16 cellular contexts compared by ENCODE assay signal in the genomic region with DNA sequence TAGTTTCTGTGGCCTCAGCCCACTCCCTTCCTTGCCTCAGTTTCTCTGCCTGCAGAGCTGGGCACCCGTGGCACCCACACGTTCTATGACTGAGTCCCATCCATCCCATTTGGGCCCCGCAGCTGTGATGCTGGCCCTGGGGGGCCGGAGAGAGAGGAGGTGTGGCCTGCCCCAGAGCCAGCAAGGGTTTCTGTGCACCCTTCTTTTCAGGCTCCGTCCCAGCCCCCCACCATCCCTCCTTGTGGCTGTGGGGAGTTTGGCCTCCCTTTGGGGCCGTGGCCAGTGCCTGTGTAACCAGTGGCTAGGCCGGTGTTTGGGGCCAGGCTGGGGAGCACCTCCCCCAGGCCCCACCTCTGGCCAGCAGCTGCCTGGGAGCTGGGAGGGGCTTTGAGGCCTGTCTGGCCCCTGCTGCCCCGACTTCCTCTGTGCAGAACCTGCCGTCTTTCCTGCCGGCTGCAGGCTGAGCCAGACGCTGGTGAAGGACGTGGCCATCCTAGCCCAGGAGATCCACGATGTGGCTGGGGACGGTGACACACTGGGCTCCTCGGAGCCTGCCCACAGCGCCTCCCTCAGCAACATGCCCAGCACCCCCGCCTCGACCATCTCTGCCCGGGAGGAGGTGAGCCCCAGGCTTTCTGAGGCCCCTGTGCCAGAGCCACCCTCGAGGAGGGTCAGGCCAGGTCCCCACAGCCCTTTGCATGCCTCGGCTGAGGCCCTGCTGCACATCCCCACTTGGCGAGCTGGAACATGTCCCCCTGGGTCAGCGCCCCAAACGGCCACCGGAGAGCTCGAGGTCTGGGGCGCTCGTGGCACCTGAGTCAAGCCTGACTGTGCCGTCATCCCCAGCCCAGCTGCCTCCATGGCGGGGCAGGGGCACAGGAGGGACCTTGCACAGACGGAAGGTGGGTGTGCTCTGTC. TPM values are rescaled to one million over a fixed set of nuclear protein-coding genes. Genes with fewer than 3 reads are reported as not detected.
DNase-seq lines count a peak whose midpoint lies in the region; ATAC-seq and TF ChIP-seq lines count a peak whose summit lies in the region.
"Had no signal": no experiment of that assay in that cellular context is flagged by ENCODE, and none has a peak within 500 bp of the region (broad histone marks: within the 10 kb centered on the region; RNA-seq: fewer than 3 reads in every experiment).

No MANE protein-coding gene starts in this region.

- no peak for ATAC-seq in activated CD4-positive, alpha-beta T cell treated with anti-CD3 and anti-CD28 coated beads for 36 hours
- no peak for ATAC-seq in HG02970 (IDR thresholded peaks at IDR 0.05; ENCODE audit: low FRiP score, unreplicated experiment)
- ATAC-seq: esophagus mucosa; stimulated activated memory B cell treated with anti-CD40 and anti-IgM and Interleukin-4, amounts not matched to agents 10 μg/mL and 1 μg/mL and 100 μg/mL, for 72 hours had no signal

- POLR2A ChIA-PET in activated CD4-positive, alpha-beta T cell treated with anti-CD3 and anti-CD28 coated beads for 36 hours (lab: Charles Lee): no interaction called here

- TF ChIP-seq CTCF in KMS-11 (conservative IDR thresholded peaks at IDR 0.05; ENCODE audit: low read depth, low read length) (no peak), glutamatergic neuron (IDR thresholded peaks at IDR 0.05; ENCODE audit: partially characterized antibody, unreplicated experiment) (no peak), progenitor cell of endocrine pancreas (IDR thresholded peaks at IDR 0.05; ENCODE audit: unreplicated experiment) (no peak)

- H3K27ac Mint-ChIP-seq in activated CD4-positive, alpha-beta T cell treated with anti-CD3 and anti-CD28 coated beads for 36 hours: no peak overlapping the region
- no peak overlapping the region for H3K27ac Mint-ChIP-seq in activated CD4-positive, alpha-beta T cell treated with anti-CD3 and anti-CD28 coated beads, Interleukin-2, amount 10 ng/mL, durations not matched to agents 24 days and 14 days
- no peak overlapping the region for H3K27ac Mint-ChIP-seq in glutamatergic neuron (ENCODE audit: unreplicated experiment)
- H3K27ac Mint-ChIP-seq in progenitor cell of endocrine pancreas: no peak overlapping the region
- H3K27ac Mint-ChIP-seq: CD4-positive, alpha-beta memory T cell; dendritic cell treated with granulocyte-macrophage colony-stimulating factor and Interleukin-4, amounts not matched to agents 40 ng/mL and 50 ng/mL, for 4 days; stimulated activated memory B cell treated with anti-CD40 and anti-IgM and Interleukin-4, amounts not matched to agents 10 μg/mL and 1 μg/mL and 100 μg/mL, for 72 hours had no signal

- H3K4me3 Mint-ChIP-seq in activated CD4-positive, alpha-beta T cell treated with anti-CD3 and anti-CD28 coated beads for 36 hours: no peak overlapping the region
- no peak overlapping the region for H3K4me3 Mint-ChIP-seq in activated CD4-positive, alpha-beta T cell treated with anti-CD3 and anti-CD28 coated beads, Interleukin-2, amount 10 ng/mL, durations not matched to agents 24 days and 14 days
- no peak overlapping the region for H3K4me3 Mint-ChIP-seq in glutamatergic neuron (ENCODE audit: unreplicated experiment)
- H3K4me3 Mint-ChIP-seq in progenitor cell of endocrine pancreas (ENCODE audit: low read depth): no peak overlapping the region
- H3K4me3 Mint-ChIP-seq: CD4-positive, alpha-beta memory T cell; dendritic cell treated with granulocyte-macrophage colony-stimulating factor and Interleukin-4, amounts not matched to agents 40 ng/mL and 50 ng/mL, for 4 days; stimulated activated memory B cell treated with anti-CD40 and anti-IgM and Interleukin-4, amounts not matched to agents 10 μg/mL and 1 μg/mL and 100 μg/mL, for 72 hours had no signal

- no peaks in the 10 kb centered on the region for H3K36me3 ChIP-seq in KMS-11 (ENCODE audit: insufficient read depth)

- peak overlapping the region; percentile 36; the same call in 1 of the 2 replicates for H3K4me2 ChIP-seq in KMS-11

- H3K9me3 Mint-ChIP-seq in activated CD4-positive, alpha-beta T cell treated with anti-CD3 and anti-CD28 coated beads for 36 hours (ENCODE audit: low read depth): no peaks in the 10 kb centered on the region
- H3K9me3 Mint-ChIP-seq in activated CD4-positive, alpha-beta T cell treated with anti-CD3 and anti-CD28 coated beads, Interleukin-2, amount 10 ng/mL, durations not matched to agents 24 days and 14 days: peaks cover 3% of the 10 kb centered on the region
- H3K9me3 Mint-ChIP-seq in glutamatergic neuron (ENCODE audit: unreplicated experiment) (peaks cover 5% of the 10 kb centered on the region), progenitor cell of endocrine pancreas (ENCODE audit: low read depth) (no peaks in the 10 kb centered on the region)
- H3K9me3 Mint-ChIP-seq: CD4-positive, alpha-beta memory T cell; dendritic cell treated with granulocyte-macrophage colony-stimulating factor and Interleukin-4, amounts not matched to agents 40 ng/mL and 50 ng/mL, for 4 days had no signal

- CTCF ChIA-PET in activated CD4-positive, alpha-beta T cell treated with anti-CD3 and anti-CD28 coated beads for 36 hours (lab: Charles Lee): interaction anchor here (0.5 kb wide), 1 partner anchor 11 kb away, joined by 3 read pairs; no protein-coding TSS in a partner anchor

- H3K36me3 Mint-ChIP-seq in activated CD4-positive, alpha-beta T cell treated with anti-CD3 and anti-CD28 coated beads for 36 hours (ENCODE audit: low read depth): no peaks in the 10 kb centered on the region
- no peaks in the 10 kb centered on the region for H3K36me3 Mint-ChIP-seq in activated CD4-positive, alpha-beta T cell treated with anti-CD3 and anti-CD28 coated beads, Interleukin-2, amount 10 ng/mL, durations not matched to agents 24 days and 14 days (ENCODE audit: low read depth)
- H3K36me3 Mint-ChIP-seq in glutamatergic neuron (ENCODE audit: unreplicated experiment): no peaks in the 10 kb centered on the region
- peaks cover 3% of the 10 kb centered on the region for H3K36me3 Mint-ChIP-seq in progenitor cell of endocrine pancreas (ENCODE audit: insufficient read depth)
- H3K36me3 Mint-ChIP-seq: CD4-positive, alpha-beta memory T cell; stimulated activated memory B cell treated with anti-CD40 and anti-IgM and Interleukin-4, amounts not matched to agents 10 μg/mL and 1 μg/mL and 100 μg/mL, for 72 hours had no signal

- intact Hi-C loops in activated CD4-positive, alpha-beta T cell treated with anti-CD3 and anti-CD28 coated beads for 36 hours (cut with DNase I, micrococcal nuclease): no loop called here
- intact Hi-C loops in activated CD4-positive, alpha-beta T cell treated with anti-CD3 and anti-CD28 coated beads, Interleukin-2, amount 10 ng/mL, durations not matched to agents 24 days and 14 days (cut with micrococcal nuclease): no loop called here

- no peaks in the 10 kb centered on the region for H3K4me1 Mint-ChIP-seq in activated CD4-positive, alpha-beta T cell treated with anti-CD3 and anti-CD28 coated beads for 36 hours
- peaks cover 3% of the 10 kb centered on the region for H3K4me1 Mint-ChIP-seq in activated CD4-positive, alpha-beta T cell treated with anti-CD3 and anti-CD28 coated beads, Interleukin-2, amount 10 ng/mL, durations not matched to agents 24 days and 14 days
- H3K4me1 Mint-ChIP-seq in glutamatergic neuron (ENCODE audit: low read depth, unreplicated experiment): peaks cover 4% of the 10 kb centered on the region
- H3K4me1 Mint-ChIP-seq in progenitor cell of endocrine pancreas (ENCODE audit: low read depth): peaks cover 2% of the 10 kb centered on the region

- peak; percentile 3 for DNase-seq in activated CD4-positive, alpha-beta T cell treated with anti-CD3 and anti-CD28 coated beads for 36 hours
- no peak for DNase-seq in activated CD4-positive, alpha-beta T cell treated with anti-CD3 and anti-CD28 coated beads, Interleukin-2, amount 10 ng/mL, durations not matched to agents 24 days and 14 days
- DNase-seq in glutamatergic neuron (peak; percentile 21), progenitor cell of endocrine pancreas (ENCODE audit: low spot score, unreplicated experiment) (peak; percentile 9), C1 segment of cervical spinal cord (lab: John Stamatoyannopoulos, UW) (no peak)
- DNase-seq in stimulated activated CD4-positive, alpha-beta T cell treated with anti-CD3 and anti-CD28 coated beads, Interleukin-2, amount 100 ng/mL, for 24 hours: no peak
- DNase-seq: CD4-positive, alpha-beta memory T cell; NK-92 treated with Interleukin-12 subunit alpha and Interleukin-12 subunit beta, amount 100 ng/mL, for 24 hours had no signal

- no peak overlapping the region for H2AFZ ChIP-seq in KMS-11 (ENCODE audit: low read depth)

- H3K27me3 ChIP-seq in KMS-11 (ENCODE audit: insufficient read depth, low read depth): no peaks in the 10 kb centered on the region

- H3K27ac ChIP-seq in KMS-11: peak overlapping the region; percentile 55; the same call in 1 of the 2 replicates
- H3K27ac ChIP-seq: skin epidermis had no signal

- H3K4me1 ChIP-seq in KMS-11 (ENCODE audit: low read depth, poor library complexity, severe bottlenecking): peaks cover 50% of the 10 kb centered on the region

- H3K79me2 ChIP-seq in KMS-11 (ENCODE audit: insufficient read depth, low read depth): no peaks in the 10 kb centered on the region

- no peak overlapping the region for H3K9ac ChIP-seq in KMS-11

- no peaks in the 10 kb centered on the region for H4K20me1 ChIP-seq in KMS-11 (ENCODE audit: insufficient read depth)

- H3K4me3 ChIP-seq in KMS-11 (IDR thresholded peaks at IDR 0.05; ENCODE audit: insufficient read depth, low read depth, low read length): no peak overlapping the region
- H3K4me3 ChIP-seq: skin epidermis had no signal

- no peaks in the 10 kb centered on the region for H3K27me3 Mint-ChIP-seq in activated CD4-positive, alpha-beta T cell treated with anti-CD3 and anti-CD28 coated beads for 36 hours
- no peaks in the 10 kb centered on the region for H3K27me3 Mint-ChIP-seq in activated CD4-positive, alpha-beta T cell treated with anti-CD3 and anti-CD28 coated beads, Interleukin-2, amount 10 ng/mL, durations not matched to agents 24 days and 14 days
- H3K27me3 Mint-ChIP-seq in glutamatergic neuron (ENCODE audit: unreplicated experiment): no peaks in the 10 kb centered on the region
- no peaks in the 10 kb centered on the region for H3K27me3 Mint-ChIP-seq in progenitor cell of endocrine pancreas

RNA-seq across cellular contexts. Expression of a gene that starts 27.7 kb away (rescaled TPM):
- 1 to 10 TPM; 3.9 to 4.0 TPM for total RNA-seq in activated CD4-positive, alpha-beta T cell treated with anti-CD3 and anti-CD28 coated beads for 36 hours
- total RNA-seq in activated CD4-positive, alpha-beta T cell treated with anti-CD3 and anti-CD28 coated beads, Interleukin-2, amount 10 ng/mL, durations not matched to agents 24 days and 14 days: 8.3 and 9.0 TPM in 2 replicates
- total RNA-seq in glutamatergic neuron (ENCODE audit: unreplicated experiment): 80.4 TPM
- total RNA-seq in progenitor cell of endocrine pancreas: 48.9 and 49.3 TPM in 2 replicates

RNA-seq across cellular contexts. Expression of a gene that starts 31.9 kb away (rescaled TPM):
- total RNA-seq in activated CD4-positive, alpha-beta T cell treated with anti-CD3 and anti-CD28 coated beads for 36 hours: not detected
- total RNA-seq in activated CD4-positive, alpha-beta T cell treated with anti-CD3 and anti-CD28 coated beads, Interleukin-2, amount 10 ng/mL, durations not matched to agents 24 days and 14 days: 0.07 and 0.21 TPM in 2 replicates
- not detected for total RNA-seq in glutamatergic neuron (ENCODE audit: unreplicated experiment)
- total RNA-seq in progenitor cell of endocrine pancreas: 0.05 TPM in 1 of 2 replicates, not detected in the other
- total RNA-seq: A172; CD4-positive, alpha-beta memory T cell; glomerular endothelial cell had no signal

Comparison
In these comparisons a context has a peak if more than half of its experiments do, and no peak if none do; other contexts are left out.
1. DNase-seq: peak in activated CD4-positive, alpha-beta T cell treated with anti-CD3 and anti-CD28 coated beads for 36 hours (single experiment), glutamatergic neuron (single experiment) and progenitor cell of endocrine pancreas (single experiment); none in activated CD4-positive, alpha-beta T cell treated with anti-CD3 and anti-CD28 coated beads, Interleukin-2, amount 10 ng/mL, durations not matched to agents 24 days and 14 days (single experiment), C1 segment of cervical spinal cord (0 of 14) and stimulated activated CD4-positive, alpha-beta T cell treated with anti-CD3 and anti-CD28 coated beads, Interleukin-2, amount 100 ng/mL, for 24 hours (0 of 2).